Comparison of ENCODE assay signal across 18 cellular contexts in the genomic region with DNA sequence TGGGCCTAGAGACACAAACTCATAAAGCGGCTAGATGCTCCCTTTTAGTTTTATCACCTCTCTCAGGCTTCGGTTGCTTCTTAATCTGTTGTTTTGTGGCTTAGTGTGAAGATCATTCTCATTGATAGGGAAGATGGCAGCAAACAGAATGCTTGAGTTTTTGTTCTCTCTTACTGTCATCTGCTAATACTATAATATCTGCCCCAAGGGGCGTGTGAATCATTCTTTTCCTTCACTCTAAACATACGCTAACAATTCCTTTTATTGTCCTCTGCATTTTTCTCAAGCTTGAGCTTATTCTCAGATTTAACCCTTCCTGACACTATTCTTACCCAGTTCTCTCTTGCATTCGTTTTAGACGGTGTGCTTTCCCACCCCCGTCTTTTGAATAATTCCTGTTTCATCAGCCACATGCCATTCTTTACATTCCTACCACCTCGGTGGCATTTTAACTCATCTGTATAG.
DNase-seq lines count a peak whose midpoint lies in the region; ATAC-seq and TF ChIP-seq lines count a peak whose summit lies in the region.
"Had no signal": no experiment of that assay in that cellular context is flagged by ENCODE, and none has a peak within 500 bp of the region (broad histone marks: within the 10 kb centered on the region; RNA-seq: fewer than 3 reads in every experiment).

No MANE protein-coding gene starts in this region.

- no peaks in the 10 kb centered on the region for H3K79me1 ChIP-seq in mesendoderm (ENCODE audit: low read length)

- DNase-seq in Caco-2 (peak in 1 of 2 experiments; percentile 59), OCI-M1 (lab: John Stamatoyannopoulos, UW) (peak; percentile 53), chondrocyte (ENCODE audit: low spot score) (no peak), mesendoderm (peak; percentile 85), OCI-M2 (lab: John Stamatoyannopoulos, UW; ENCODE audit: unreplicated experiment) (no peak), NCI-H1930 (lab: John Stamatoyannopoulos, UW) (no peak), immature natural killer cell (no peak)
- DNase-seq: activated CD8-positive, alpha-beta T cell treated with anti-CD3 and anti-CD28 coated beads, Interleukin-2, amount 10 ng/mL, durations not matched to agents 7 days and 5 days; NCI-H1105 treated with DMSO at 0.1 percent for 48 hours; NCI-H226; SIG-M5; sigmoid colon; stimulated activated CD4-positive, alpha-beta T cell treated with anti-CD3 and anti-CD28 coated beads, Interleukin-4, amount 100 ng/mL, for 24 hours; tibial artery had no signal

- no TSS peak for BruUV-seq in Caco-2 (replicated peaks; lab: Mats Ljungman, UMichigan)

- H3K27ac Mint-ChIP-seq in Caco-2 (ENCODE audit: unreplicated experiment) (peak overlapping the region; percentile 85), chondrocyte (ENCODE audit: unreplicated experiment) (peak overlapping the region; percentile 49), immature natural killer cell (no peak overlapping the region)
- H3K27ac Mint-ChIP-seq: activated CD8-positive, alpha-beta T cell treated with anti-CD3 and anti-CD28 coated beads, Interleukin-2, amount 10 ng/mL, durations not matched to agents 7 days and 5 days; activated T-helper 17 cell treated with anti-CD3 and anti-CD28 coated beads, Interleukin-2, amount 50 U/mL, for 72 hours; dendritic cell treated with granulocyte-macrophage colony-stimulating factor and Interleukin-4, amounts not matched to agents 40 ng/mL and 50 ng/mL, for 4 days had no signal

- H3K23ac ChIP-seq in mesendoderm (ENCODE audit: low read length): no peak overlapping the region

- ATAC-seq in GM19395 (IDR thresholded peaks at IDR 0.05; ENCODE audit: unreplicated experiment): no peak
- ATAC-seq: activated CD8-positive, alpha-beta T cell treated with anti-CD3 and anti-CD28 coated beads, Interleukin-2, amount 10 ng/mL, durations not matched to agents 7 days and 5 days; activated T-helper 17 cell treated with anti-CD3 and anti-CD28 coated beads, Interleukin-2, amount 50 U/mL, for 72 hours had no signal

- no peak overlapping the region for H4K5ac ChIP-seq in mesendoderm (ENCODE audit: low read length)

- H3K4me1 ChIP-seq in Caco-2 (peaks cover 55% of the 10 kb centered on the region), mesendoderm (ENCODE audit: control insufficient read depth, low read depth, low read length) (peaks cover 4% of the 10 kb centered on the region)
- H3K4me1 ChIP-seq: sigmoid colon, tibial artery had no signal

- no peak overlapping the region for H3K4me2 ChIP-seq in mesendoderm (ENCODE audit: low read length)

- H3K36me3 Mint-ChIP-seq in Caco-2 (ENCODE audit: insufficient read depth, unreplicated experiment) (peaks cover 21% of the 10 kb centered on the region), chondrocyte (ENCODE audit: low read depth) (peaks cover 5% of the 10 kb centered on the region), immature natural killer cell (no peaks in the 10 kb centered on the region)

- H4K8ac ChIP-seq in mesendoderm (ENCODE audit: low read depth, low read length): no peak overlapping the region

- no peak overlapping the region for H3K9ac ChIP-seq in mesendoderm (ENCODE audit: low read length)

- H3K4ac ChIP-seq in mesendoderm (ENCODE audit: low read depth, low read length): no peak overlapping the region

- POLR2A ChIA-PET in Caco-2 (lab: Charles Lee): interaction anchor here (1.0 kb wide), 1 partner anchor 324 kb away, joined by 3 read pairs; the partner anchor contains the start of gene NRP2

- no peaks in the 10 kb centered on the region for H3K9me3 Mint-ChIP-seq in Caco-2 (ENCODE audit: unreplicated experiment)
- no peaks in the 10 kb centered on the region for H3K9me3 Mint-ChIP-seq in chondrocyte (ENCODE audit: low read depth)
- H3K9me3 Mint-ChIP-seq in immature natural killer cell: peaks cover 0 to 2% (median 0%) of the 10 kb centered on the region in 6 donors
- H3K9me3 Mint-ChIP-seq: activated T-helper 17 cell treated with anti-CD3 and anti-CD28 coated beads, Interleukin-2, amount 50 U/mL, for 72 hours; dendritic cell treated with granulocyte-macrophage colony-stimulating factor and Interleukin-4, amounts not matched to agents 40 ng/mL and 50 ng/mL, for 4 days had no signal

- peak overlapping the region; percentile 39 for H3K56ac ChIP-seq in mesendoderm (ENCODE audit: low read length)

- H3K27me3 Mint-ChIP-seq in Caco-2 (ENCODE audit: insufficient read depth, unreplicated experiment) (no peaks in the 10 kb centered on the region), chondrocyte (ENCODE audit: low read depth) (no peaks in the 10 kb centered on the region), immature natural killer cell (ENCODE audit: low read depth in 3 of 3) (peaks cover 0 to 2% (median 0%) of the 10 kb centered on the region in 3 donors)
- H3K27me3 Mint-ChIP-seq: dendritic cell treated with granulocyte-macrophage colony-stimulating factor and Interleukin-4, amounts not matched to agents 40 ng/mL and 50 ng/mL, for 4 days had no signal

- H2BK5ac ChIP-seq in mesendoderm (ENCODE audit: low read length): no peak overlapping the region

- H3K36me3 ChIP-seq in Caco-2 (ENCODE audit: control insufficient read depth, insufficient read depth, low read length): no peaks in the 10 kb centered on the region; the same call in 1 of the 2 replicates
- H3K36me3 ChIP-seq in mesendoderm (ENCODE audit: control insufficient read depth, insufficient read depth, low read length): no peaks in the 10 kb centered on the region
- H3K36me3 ChIP-seq: sigmoid colon, tibial artery had no signal

- H3K4me1 Mint-ChIP-seq in Caco-2 (ENCODE audit: low read depth, unreplicated experiment) (peaks cover 50% of the 10 kb centered on the region), chondrocyte (ENCODE audit: low read depth) (peaks cover 25% of the 10 kb centered on the region), immature natural killer cell (no peaks in the 10 kb centered on the region)
- H3K4me1 Mint-ChIP-seq: activated T-helper 17 cell treated with anti-CD3 and anti-CD28 coated beads, Interleukin-2, amount 50 U/mL, for 72 hours had no signal

- H3K27me3 ChIP-seq in Caco-2 (replicated peaks; ENCODE audit: control insufficient read depth, insufficient read depth, low read length): no peaks in the 10 kb centered on the region
- no peaks in the 10 kb centered on the region for H3K27me3 ChIP-seq in mesendoderm (ENCODE audit: insufficient read depth, low read length, poor library complexity)
- H3K27me3 ChIP-seq: sigmoid colon, tibial artery had no signal

- CTCF ChIA-PET in Caco-2 (lab: Charles Lee): interaction anchor here (0.6 to 1.2 kb wide), 2 partner anchors 147 to 182 kb away, joined by 3 read pairs; no protein-coding TSS in a partner anchor

- peak overlapping the region; percentile 82 for H3K27ac ChIP-seq in mesendoderm (ENCODE audit: low read depth, low read length)
- H3K27ac ChIP-seq: sigmoid colon, tibial artery had no signal

- no peaks in the 10 kb centered on the region for H3K79me2 ChIP-seq in mesendoderm (ENCODE audit: control insufficient read depth, insufficient read depth, low read length)

- no peak overlapping the region for H2AK5ac ChIP-seq in mesendoderm (ENCODE audit: low read length)

- no peak overlapping the region for H3K18ac ChIP-seq in mesendoderm (ENCODE audit: low read length)

- no CpG with 5 or more reads among the region's 8 CpGs for WGBS in mesendoderm (ENCODE audit: extremely low coverage, insufficient coverage, low lambda C conversion rate)

- intact Hi-C loops in Caco-2 (cut with micrococcal nuclease; ENCODE audit: unreplicated experiment): loop anchor here (1.0 to 10.0 kb wide), 6 partner anchors 8 to 576 kb away; no protein-coding TSS in a partner anchor

- TF ChIP-seq CTCF in Caco-2 (IDR thresholded peaks at IDR 0.05; ENCODE audit: insufficient read depth in 1 of 2, low read depth in 1 of 2, low read length in 1 of 2, severe bottlenecking in 1 of 2, unreplicated experiment in 1 of 2) (no peak), chondrocyte (IDR thresholded peaks at IDR 0.05) (no peak)

- H2BK15ac ChIP-seq in mesendoderm (replicated peaks; ENCODE audit: low read depth): no peak overlapping the region

- no peak overlapping the region for H2BK120ac ChIP-seq in mesendoderm (ENCODE audit: low read depth, low read length)

- H3K4me3 ChIP-seq in Caco-2 (ENCODE audit: low read depth, low read length) (no peak overlapping the region), mesendoderm (ENCODE audit: low read length) (no peak overlapping the region)
- H3K4me3 ChIP-seq: lung, sigmoid colon, tibial artery had no signal

- H3K9me3 ChIP-seq in Caco-2: no peaks in the 10 kb centered on the region
- H3K9me3 ChIP-seq: sigmoid colon, tibial artery had no signal

- peak overlapping the region; percentile 41 for H3K4me3 Mint-ChIP-seq in Caco-2 (ENCODE audit: unreplicated experiment)
- no peak overlapping the region for H3K4me3 Mint-ChIP-seq in chondrocyte (ENCODE audit: unreplicated experiment)
- H3K4me3 Mint-ChIP-seq in immature natural killer cell: no peak overlapping the region
- H3K4me3 Mint-ChIP-seq: activated CD8-positive, alpha-beta T cell treated with anti-CD3 and anti-CD28 coated beads, Interleukin-2, amount 10 ng/mL, durations not matched to agents 7 days and 5 days; activated T-helper 17 cell treated with anti-CD3 and anti-CD28 coated beads, Interleukin-2, amount 50 U/mL, for 72 hours; dendritic cell treated with granulocyte-macrophage colony-stimulating factor and Interleukin-4, amounts not matched to agents 40 ng/mL and 50 ng/mL, for 4 days had no signal

Comparison
In these comparisons a context has a peak if more than half of its experiments do, and no peak if none do; other contexts are left out.
1. DNase-seq: peak in OCI-M1 (single experiment) and mesendoderm (single experiment); none in chondrocyte (single experiment), OCI-M2 (single experiment), NCI-H1930 (0 of 2) and immature natural killer cell (0 of 3).
2. H3K27ac Mint-ChIP-seq: peak in Caco-2 (single experiment) and chondrocyte (single experiment); none in immature natural killer cell (0 of 6).